Comparison of ENCODE assay signal across 31 cellular contexts in genomic region chr12:115818973-115819372, GRCh38.
"Had no signal": no experiment of that assay in that cellular context is flagged by ENCODE, and none has a peak within 500 bp of the region (broad histone marks: within the 10 kb centered on the region; RNA-seq: fewer than 3 reads in every experiment).

No MANE protein-coding gene starts in this region.

- H3K4me3 Mint-ChIP-seq: activated B cell treated with CpG ODN at 0.5 μM for 24 hours; activated CD4-positive, alpha-beta memory T cell treated with anti-CD3 and anti-CD28 coated beads for 36 hours; activated CD8-positive, alpha-beta memory T cell treated with anti-CD3 and anti-CD28 coated beads, Interleukin-2, amount 10 ng/mL, durations not matched to agents 7 days and 5 days; activated CD8-positive, alpha-beta T cell treated with anti-CD3 and anti-CD28 coated beads, Interleukin-2, amount 10 ng/mL, durations not matched to agents 7 days and 5 days; activated naive CD4-positive, alpha-beta T cell treated with anti-CD3 and anti-CD28 coated beads for 36 hours; activated naive CD4-positive, alpha-beta T cell treated with anti-CD3 and anti-CD28 coated beads, Interleukin-2, amount 50 U/mL, for 24 hours; activated naive CD8-positive, alpha-beta T cell treated with anti-CD3 and anti-CD28 coated beads for 36 hours; activated naive CD8-positive, alpha-beta T cell treated with anti-CD3 and anti-CD28 coated beads, Interleukin-2, amount 50 U/mL, for 24 hours; activated T-helper 1 cell treated with anti-CD3 and anti-CD28 coated beads, Interleukin-12 subunit alpha, Interleukin-12 subunit beta, Interleukin-2, Interleukin-4 antibody, amounts not matched to agents 30 ng/mL and 10 ng/mL and 1 ng/mL, durations not matched to agents 14 hours and 24 hours and 36 hours; effector memory CD8-positive, alpha-beta T cell had no signal

- ATAC-seq: activated CD4-positive, CD25-positive, alpha-beta regulatory T cell treated with anti-CD3 and anti-CD28 coated beads, Interleukin-2, amount 50 U/mL, for 24 hours; activated CD8-positive, alpha-beta memory T cell treated with anti-CD3 and anti-CD28 coated beads, Interleukin-2, amount 10 ng/mL, durations not matched to agents 7 days and 5 days; activated CD8-positive, alpha-beta T cell treated with anti-CD3 and anti-CD28 coated beads, Interleukin-2, amount 10 ng/mL, durations not matched to agents 7 days and 5 days; activated naive CD8-positive, alpha-beta T cell treated with anti-CD3 and anti-CD28 coated beads, Interleukin-2, amount 50 U/mL, for 24 hours; body of pancreas; effector memory CD8-positive, alpha-beta T cell; gastroesophageal sphincter; heart right ventricle had no signal

- DNase-seq: activated B cell treated with CpG ODN at 0.5 μM for 24 hours; activated CD4-positive, alpha-beta memory T cell treated with anti-CD3 and anti-CD28 coated beads for 36 hours; activated CD4-positive, alpha-beta T cell treated with anti-CD3 and anti-CD28 coated beads for 48 hours; activated CD8-positive, alpha-beta memory T cell treated with anti-CD3 and anti-CD28 coated beads, Interleukin-2, amount 10 ng/mL, durations not matched to agents 7 days and 5 days; activated CD8-positive, alpha-beta memory T cell treated with anti-CD3 and anti-CD28 coated beads, Interleukin-2, amount 50 U/mL, for 4 hours; activated CD8-positive, alpha-beta T cell treated with anti-CD3 and anti-CD28 coated beads, Interleukin-2, amount 10 ng/mL, durations not matched to agents 7 days and 5 days; activated effector memory CD4-positive, alpha-beta T cell treated with anti-CD3 and anti-CD28 coated beads, Interleukin-2, amount 50 U/mL, for 16 hours; activated naive CD4-positive, alpha-beta T cell treated with anti-CD3 and anti-CD28 coated beads for 36 hours; activated naive CD8-positive, alpha-beta T cell treated with anti-CD3 and anti-CD28 coated beads for 36 hours; activated naive CD8-positive, alpha-beta T cell treated with anti-CD3 and anti-CD28 coated beads, Interleukin-2, amount 50 U/mL, for 24 hours; activated T-cell treated with anti-CD3 and anti-CD28 coated beads, Interleukin-2, amount 50 U/mL, for 1 hour; activated T-cell treated with anti-CD3 and anti-CD28 coated beads, Interleukin-2, amount 50 U/mL, for 48 hours; adrenal gland; amygdala; aorta; body of pancreas; caudate nucleus; cortex of kidney; dermis blood vessel endothelial cell; effector CD4-positive, alpha-beta T cell; effector memory CD8-positive, alpha-beta T cell; esophagus squamous epithelium; foreskin melanocyte; heart right ventricle; T-helper 2 cell had no signal

- H3K27ac Mint-ChIP-seq: activated B cell treated with CpG ODN at 0.5 μM for 24 hours; activated CD4-positive, alpha-beta memory T cell treated with anti-CD3 and anti-CD28 coated beads for 36 hours; activated CD8-positive, alpha-beta memory T cell treated with anti-CD3 and anti-CD28 coated beads, Interleukin-2, amount 10 ng/mL, durations not matched to agents 7 days and 5 days; activated CD8-positive, alpha-beta T cell treated with anti-CD3 and anti-CD28 coated beads, Interleukin-2, amount 10 ng/mL, durations not matched to agents 7 days and 5 days; activated naive CD4-positive, alpha-beta T cell treated with anti-CD3 and anti-CD28 coated beads for 36 hours; activated naive CD4-positive, alpha-beta T cell treated with anti-CD3 and anti-CD28 coated beads, Interleukin-2, amount 50 U/mL, for 24 hours; activated naive CD8-positive, alpha-beta T cell treated with anti-CD3 and anti-CD28 coated beads for 36 hours; activated naive CD8-positive, alpha-beta T cell treated with anti-CD3 and anti-CD28 coated beads, Interleukin-2, amount 50 U/mL, for 24 hours; activated T-helper 1 cell treated with anti-CD3 and anti-CD28 coated beads, Interleukin-12 subunit alpha, Interleukin-12 subunit beta, Interleukin-2, Interleukin-4 antibody, amounts not matched to agents 30 ng/mL and 10 ng/mL and 1 ng/mL, durations not matched to agents 14 hours and 24 hours and 36 hours; activated T-helper 2 cell treated with anti-CD3 and anti-CD28 coated beads, Interferon-gamma antibody, Interleukin-2, Interleukin-4, amounts not matched to agents 10 μg/mL and 5 μg/mL and 100 μg/mL, durations not matched to agents 14 hours and 24 hours and 36 hours; effector memory CD8-positive, alpha-beta T cell had no signal

- H3K9me3 ChIP-seq: adrenal gland, body of pancreas, esophagus squamous epithelium, heart right ventricle had no signal

- H3K4me1 ChIP-seq: adrenal gland, body of pancreas, esophagus squamous epithelium, gastroesophageal sphincter, heart right ventricle had no signal

- H3K27me3 Mint-ChIP-seq: activated CD8-positive, alpha-beta memory T cell treated with anti-CD3 and anti-CD28 coated beads, Interleukin-2, amount 10 ng/mL, durations not matched to agents 7 days and 5 days had no signal

- H3K36me3 Mint-ChIP-seq: activated CD4-positive, alpha-beta memory T cell treated with anti-CD3 and anti-CD28 coated beads for 36 hours; activated CD8-positive, alpha-beta memory T cell treated with anti-CD3 and anti-CD28 coated beads, Interleukin-2, amount 10 ng/mL, durations not matched to agents 7 days and 5 days; activated naive CD4-positive, alpha-beta T cell treated with anti-CD3 and anti-CD28 coated beads, Interleukin-2, amount 50 U/mL, for 24 hours; activated naive CD8-positive, alpha-beta T cell treated with anti-CD3 and anti-CD28 coated beads for 36 hours had no signal

- H3K36me3 ChIP-seq: adrenal gland, esophagus squamous epithelium, gastroesophageal sphincter, heart right ventricle had no signal

- H3K9me3 Mint-ChIP-seq: activated B cell treated with CpG ODN at 0.5 μM for 24 hours; activated CD4-positive, alpha-beta memory T cell treated with anti-CD3 and anti-CD28 coated beads for 36 hours; activated naive CD4-positive, alpha-beta T cell treated with anti-CD3 and anti-CD28 coated beads for 36 hours; activated naive CD4-positive, alpha-beta T cell treated with anti-CD3 and anti-CD28 coated beads, Interleukin-2, amount 50 U/mL, for 24 hours; activated naive CD8-positive, alpha-beta T cell treated with anti-CD3 and anti-CD28 coated beads for 36 hours; activated naive CD8-positive, alpha-beta T cell treated with anti-CD3 and anti-CD28 coated beads, Interleukin-2, amount 50 U/mL, for 24 hours; activated T-helper 1 cell treated with anti-CD3 and anti-CD28 coated beads, Interleukin-12 subunit alpha, Interleukin-12 subunit beta, Interleukin-2, Interleukin-4 antibody, amounts not matched to agents 30 ng/mL and 10 ng/mL and 1 ng/mL, durations not matched to agents 14 hours and 24 hours and 36 hours; activated T-helper 2 cell treated with anti-CD3 and anti-CD28 coated beads, Interferon-gamma antibody, Interleukin-2, Interleukin-4, amounts not matched to agents 10 μg/mL and 5 μg/mL and 100 μg/mL, durations not matched to agents 14 hours and 24 hours and 36 hours had no signal

- H3K4me3 ChIP-seq: adrenal gland, body of pancreas, esophagus squamous epithelium, gastroesophageal sphincter, heart right ventricle had no signal

- H3K4me1 Mint-ChIP-seq: activated B cell treated with CpG ODN at 0.5 μM for 24 hours; activated CD8-positive, alpha-beta memory T cell treated with anti-CD3 and anti-CD28 coated beads, Interleukin-2, amount 10 ng/mL, durations not matched to agents 7 days and 5 days; activated naive CD4-positive, alpha-beta T cell treated with anti-CD3 and anti-CD28 coated beads, Interleukin-2, amount 50 U/mL, for 24 hours; activated naive CD8-positive, alpha-beta T cell treated with anti-CD3 and anti-CD28 coated beads for 36 hours; activated naive CD8-positive, alpha-beta T cell treated with anti-CD3 and anti-CD28 coated beads, Interleukin-2, amount 50 U/mL, for 24 hours had no signal

- H3K27me3 ChIP-seq: adrenal gland, body of pancreas had no signal

- H3K27ac ChIP-seq: body of pancreas, epithelial cell of prostate, esophagus squamous epithelium, gastroesophageal sphincter, heart right ventricle had no signal
